8 cellular contexts compared by ENCODE assay signal in the genomic region with DNA sequence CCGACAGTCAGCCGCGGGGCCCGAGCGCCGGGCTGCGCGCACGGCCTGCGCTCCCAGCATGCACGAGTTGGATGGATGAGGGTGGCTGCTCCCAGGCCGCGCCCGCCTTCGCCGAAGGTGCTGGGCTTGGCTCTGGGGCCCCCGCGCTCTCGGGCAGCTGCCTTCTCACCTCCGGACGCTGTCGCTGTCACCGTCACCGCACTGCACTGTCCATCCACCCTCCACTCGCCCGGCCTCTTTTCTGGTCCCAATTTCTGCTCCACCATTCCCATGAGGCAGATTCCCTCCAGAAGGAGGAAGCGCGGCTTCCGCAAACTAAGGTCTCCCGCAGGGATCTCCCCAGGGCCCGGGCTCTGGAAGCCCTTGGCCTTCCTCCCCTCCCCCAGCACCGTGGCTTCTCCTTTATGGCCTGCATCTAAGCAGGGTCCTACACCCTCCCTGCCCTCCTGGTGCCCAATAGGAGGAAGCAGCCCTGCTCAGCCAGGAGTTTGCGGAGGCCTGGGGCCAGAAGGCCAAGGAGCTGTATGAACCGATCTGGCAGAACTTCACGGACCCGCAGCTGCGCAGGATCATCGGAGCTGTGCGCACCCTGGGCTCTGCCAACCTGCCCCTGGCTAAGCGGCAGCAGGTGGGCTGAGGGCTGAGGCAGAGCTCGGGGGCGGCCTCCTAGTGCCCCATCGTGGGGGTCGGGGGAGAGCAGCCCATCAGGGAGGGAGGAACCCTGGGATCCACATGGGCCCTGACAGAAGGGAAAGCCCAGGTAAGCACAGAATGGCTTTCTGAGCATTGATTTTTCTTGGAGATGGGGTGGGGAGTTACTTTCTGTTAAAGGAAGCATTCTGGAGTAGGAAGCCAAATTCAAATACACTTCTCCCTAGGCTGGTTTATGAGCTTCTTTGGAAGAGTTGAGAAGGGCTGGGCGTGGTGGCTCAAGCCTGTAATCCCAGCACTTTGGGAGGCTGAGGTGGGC. TPM values are rescaled to one million over a fixed set of nuclear protein-coding genes. Genes with fewer than 3 reads are reported as not detected.
DNase-seq lines count a peak whose midpoint lies in the region; ATAC-seq and TF ChIP-seq lines count a peak whose summit lies in the region.

No MANE protein-coding gene starts in this region.

- H3K36me3 ChIP-seq in IMR-90 (ENCODE audit: control insufficient read depth, insufficient read depth, low read length) (no peaks in the 10 kb centered on the region), ascending aorta (no peaks in the 10 kb centered on the region), left lung (no peaks in the 10 kb centered on the region), upper lobe of left lung (no peaks in the 10 kb centered on the region)

- peak overlapping the region; percentile 59 for H3K4ac ChIP-seq in IMR-90 (ENCODE audit: low read depth, low read length)

- in situ Hi-C loops in IMR-90 (cut with MboI; ENCODE audit: low sequenced_read_pairs) = no loop called here

- no peak overlapping the region for H2BK5ac ChIP-seq in IMR-90 (ENCODE audit: low read depth, low read length, poor library complexity, severe bottlenecking)

- intact Hi-C loops in IMR-90 (cut with micrococcal nuclease) = loop anchor here (2.0 kb wide), 1 partner anchor 45 kb away; no protein-coding TSS in a partner anchor
- intact Hi-C loops in ascending aorta (cut with DNase I) = no loop called here
- intact Hi-C loops in left lung (cut with DNase I) = loop anchor here in 1 of 2 donors (5.0 kb wide), 1 partner anchor 45 kb away; no protein-coding TSS in a partner anchor

- H4K91ac ChIP-seq in IMR-90 (ENCODE audit: insufficient read depth, low read depth, low read length) = no peak overlapping the region; the same call in 1 of the 2 replicates

- H3K9ac ChIP-seq in IMR-90 (ENCODE audit: low read depth, low read length) = no peak overlapping the region

- POLR2A ChIA-PET in IMR-90 (lab: Charles Lee; ENCODE audit: unreplicated experiment) = no interaction called here

- peak overlapping the region; percentile 50 for H3K4me2 ChIP-seq in IMR-90 (ENCODE audit: low read depth, low read length)

- no peak overlapping the region for H2BK120ac ChIP-seq in IMR-90 (ENCODE audit: low read depth, low read length)

- H4K8ac ChIP-seq in IMR-90 (ENCODE audit: low read depth in 2 of 2, low read length in 2 of 2) = no peak overlapping the region

- TF ChIP-seq EP300 in upper lobe of left lung (IDR thresholded peaks at IDR 0.05) = no peak

- peak overlapping the region; percentile 19; the same call in 1 of the 2 replicates for H3K14ac ChIP-seq in IMR-90 (replicated peaks; ENCODE audit: low read depth, low read length)

- dilution Hi-C loops in IMR-90 (cut with HindIII; ENCODE audit: low sequenced_read_pairs, unreplicated experiment) = no loop called here

- no peak for TF ChIP-seq RAD21 in IMR-90 (IDR thresholded peaks at IDR 0.05; ENCODE audit: low read length)

- CTCF ChIA-PET in IMR-90 (lab: Yijun Ruan, JAX) = interaction anchor here (0.6 to 3.3 kb wide), 6 partner anchors 14 to 134 kb away, joined by 3 to 24 read pairs (median 4); no protein-coding TSS in a partner anchor

- WGBS in IMR-90 (ENCODE audit: extremely low coverage in 2 of 2, insufficient read length in 1 of 2), 2 experiments = 22% methylated on average over 11 of the region's 45 CpGs; no CpG with 5 or more reads in 1 of the 2 experiments
- 0 to 19% methylated on average over 14 to 23 of the region's 45 CpGs for WGBS in upper lobe of left lung, 2 donors

- H3K79me1 ChIP-seq in IMR-90 (ENCODE audit: low read depth in 1 of 2, low read length in 2 of 2) = no peaks in the 10 kb centered on the region

- H2AK9ac ChIP-seq in IMR-90 (replicated peaks; ENCODE audit: low read depth, low read length, poor library complexity) = peak overlapping the region; percentile 85

- H3K9me1 ChIP-seq in IMR-90 (ENCODE audit: insufficient read depth, low read length) = peaks cover 3% of the 10 kb centered on the region; the same call in 1 of the 2 replicates

- H3K4me3 ChIP-seq in IMR-90 (ENCODE audit: insufficient read depth, low read depth, low read length) = peak overlapping the region; percentile 39; the same call in 1 of the 2 replicates
- peak overlapping the region; percentile 67 to 71 for H3K4me3 ChIP-seq in ascending aorta
- H3K4me3 ChIP-seq in left lung = peak overlapping the region; percentile 42 to 52
- H3K4me3 ChIP-seq in upper lobe of left lung = peak overlapping the region in 3 of 4 donors; percentile 58 to 65 (median 59)

- H3K23ac ChIP-seq in IMR-90 (ENCODE audit: low read depth, low read length) = no peak overlapping the region; the same call in 1 of the 2 replicates

- TF ChIP-seq CTCF in IMR-90 (conservative IDR thresholded peaks at IDR 0.05; ENCODE audit: low read depth, low read length) = no peak
- TF ChIP-seq CTCF in ascending aorta (IDR thresholded peaks at IDR 0.05) = no peak
- TF ChIP-seq CTCF in left lung (IDR thresholded peaks at IDR 0.05) = no peak
- no peak for TF ChIP-seq CTCF in upper lobe of left lung (IDR thresholded peaks at IDR 0.05)

- H4K5ac ChIP-seq in IMR-90 (ENCODE audit: low read depth, low read length) = no peak overlapping the region

- H3K9me3 ChIP-seq in IMR-90 (ENCODE audit: control insufficient read depth, insufficient read depth, low read length) (no peaks in the 10 kb centered on the region), ascending aorta (no peaks in the 10 kb centered on the region), left lung (no peaks in the 10 kb centered on the region), upper lobe of left lung (no peaks in the 10 kb centered on the region)

- H3K27ac ChIP-seq in IMR-90 (ENCODE audit: insufficient read depth, low read length) = no peak overlapping the region
- H3K27ac ChIP-seq in ascending aorta = no peak overlapping the region
- peak overlapping the region; percentile 20 to 53 for H3K27ac ChIP-seq in left lung
- peak overlapping the region; percentile 23 to 78 (median 50) for H3K27ac ChIP-seq in upper lobe of left lung

- no peak overlapping the region for H2BK15ac ChIP-seq in IMR-90 (ENCODE audit: low read depth, low read length)

- no TSS peak for BruUV-seq in IMR-90 (replicated peaks; lab: Mats Ljungman, UMichigan)

- H3K56ac ChIP-seq in IMR-90 (ENCODE audit: extremely low read depth, insufficient read depth, low read length) = no peak overlapping the region

- H3K27me3 ChIP-seq in IMR-90 (ENCODE audit: control insufficient read depth, insufficient read depth, low read length) (peaks cover 9% of the 10 kb centered on the region), ascending aorta (no peaks in the 10 kb centered on the region), left lung (peaks cover 5 to 48% of the 10 kb centered on the region in 2 donors), upper lobe of left lung (peaks cover 0 to 15% (median 7%) of the 10 kb centered on the region in 4 donors)

- DNase-seq in DMS153 treated with DMSO at 0.1 percent for 48 hours (lab: John Stamatoyannopoulos, UW; ENCODE audit: unreplicated experiment) (peak; percentile 11), IMR-90 (no peak), ascending aorta (ENCODE audit: low spot score in 2 of 2) (no peak), left lung (peak in 1 of 2 donors; percentile 70), upper lobe of left lung (peak in 1 of 2 donors; percentile 55), globus pallidus (ENCODE audit: low spot score) (no peak), hippocampal formation (lab: John Stamatoyannopoulos, UW) (no peak)

- TF ChIP-seq POLR2A in IMR-90 (IDR thresholded peaks at IDR 0.05; ENCODE audit: low read depth, low read length) (no peak), upper lobe of left lung (IDR thresholded peaks at IDR 0.05) (no peak)

- H4K20me1 ChIP-seq in IMR-90 (ENCODE audit: insufficient read depth, low read length) = no peaks in the 10 kb centered on the region

- H2AK5ac ChIP-seq in IMR-90 (ENCODE audit: low read depth, low read length) = peak overlapping the region; percentile 47; the same call in 1 of the 2 replicates

- ATAC-seq in IMR-90 (ENCODE audit: low read depth) (peak; percentile 3), left lung (no peak), upper lobe of left lung (ENCODE audit: low FRiP score in 2 of 2) (no peak), HG03520 (IDR thresholded peaks at IDR 0.05; ENCODE audit: unreplicated experiment) (no peak)

- no peak overlapping the region for H3K18ac ChIP-seq in IMR-90 (ENCODE audit: low read depth, low read length)

- H2BK20ac ChIP-seq in IMR-90 (ENCODE audit: low read depth, low read length) = 0 out of 2 replicates have a peak overlapping the region, but pooled peaks have one; percentile 32

- peak overlapping the region; percentile 92 for H2AFZ ChIP-seq in IMR-90 (replicated peaks; ENCODE audit: low read length, poor library complexity)

- peaks cover 11% of the 10 kb centered on the region for H3K4me1 ChIP-seq in IMR-90 (ENCODE audit: control insufficient read depth, insufficient read depth, low read length)
- H3K4me1 ChIP-seq in ascending aorta = peaks cover 0 to 15% of the 10 kb centered on the region in 2 donors
- H3K4me1 ChIP-seq in left lung = peaks cover 15 to 60% of the 10 kb centered on the region in 2 donors
- H3K4me1 ChIP-seq in upper lobe of left lung = peaks cover 43 to 61% (median 53%) of the 10 kb centered on the region in 4 donors

TF ChIP-seq in IMR-90, 13 proteins besides CTCF, POLR2A, EP300 and RAD21 (continues in another document):
- TF ChIP-seq MAFK (IDR thresholded peaks at IDR 0.05; ENCODE audit: low read depth, low read length) (no peak), CHD1 (IDR thresholded peaks at IDR 0.05; ENCODE audit: low read depth, low read length) (no peak), RFX5 (IDR thresholded peaks at IDR 0.05; ENCODE audit: low read depth, low read length) (no peak), NFE2L2 (IDR thresholded peaks at IDR 0.05; ENCODE audit: low read depth, low read length) (no peak)

RNA-seq across cellular contexts. Expression of gene ACE, which starts 0.9 kb away (rescaled TPM):
- 1.4 TPM in 2 replicates for total RNA-seq in IMR-90 (2012; rRNA removed)
- polyA plus RNA-seq in IMR-90 (2012; rRNA removed) = 3.5 and 5.8 TPM in 2 replicates
- 4.0 and 5.5 TPM in 2 replicates for polyA plus RNA-seq in IMR-90 (2012; cell fraction: cytosol; rRNA removed)
- 10.1 and 21.1 TPM in 2 replicates for polyA plus RNA-seq in IMR-90 (2012; cell fraction: nucleus; rRNA removed; ENCODE audit: low replicate concordance)
- total RNA-seq in ascending aorta = 72.6 TPM
- total RNA-seq in left lung = 10 to 100 TPM; 51.2 to 68.9 TPM
- total RNA-seq in upper lobe of left lung = 10 to 100 TPM; 21.1 to 90.6 (median 65.1) TPM

RNA-seq across cellular contexts. Expression of gene CYB561, which starts 31.6 kb away (rescaled TPM):
- total RNA-seq in IMR-90 (2012; rRNA removed) = 1.1 and 2.5 TPM in 2 replicates
- 3.0 and 3.8 TPM in 2 replicates for polyA plus RNA-seq in IMR-90 (2012; rRNA removed)
- 1.8 and 5.0 TPM in 2 replicates for polyA plus RNA-seq in IMR-90 (2012; cell fraction: cytosol; rRNA removed)
- polyA plus RNA-seq in IMR-90 (2012; cell fraction: nucleus; rRNA removed; ENCODE audit: low replicate concordance) = 2.9 and 8.1 TPM in 2 replicates
- total RNA-seq in ascending aorta = 23.0 TPM
- total RNA-seq in left lung = 10 to 100 TPM; 70.7 to 76.4 TPM
- total RNA-seq in upper lobe of left lung = 100 to 1,000 TPM in 1 of 6 donors, 10 to 100 TPM in 5; 53.7 to 124 (median 64.4) TPM

RNA-seq across cellular contexts. Expression of gene KCNH6, which starts 45.4 kb away (rescaled TPM):
- total RNA-seq in IMR-90 (2012; rRNA removed) = 0.18 and 0.28 TPM in 2 replicates
- 0.17 and 0.32 TPM in 2 replicates for polyA plus RNA-seq in IMR-90 (2012; rRNA removed)
- polyA plus RNA-seq in IMR-90 (2012; cell fraction: cytosol; rRNA removed) = 0.17 and 0.26 TPM in 2 replicates
- polyA plus RNA-seq in IMR-90 (2012; cell fraction: nucleus; rRNA removed; ENCODE audit: low replicate concordance) = 0.34 and 1.2 TPM in 2 replicates
- not detected for total RNA-seq in ascending aorta
- under 1 TPM; 0.41 to 0.71 TPM for total RNA-seq in left lung
- 1 to 10 TPM in 1 of 6 donors, under 1 TPM in 3, not detected in 2; 0.22 to 4.2 (median 0.31) TPM for total RNA-seq in upper lobe of left lung

Comparison
In these comparisons a context has a peak if more than half of its experiments do, and no peak if none do; other contexts are left out.
1. H3K27ac ChIP-seq: peak in left lung (2 of 2) and upper lobe of left lung (4 of 4); none in IMR-90 (single experiment) and ascending aorta (0 of 2).
2. Peak in every context shown above with its lines, with median percentiles within 50 percentile points of each other: H3K4me3 ChIP-seq.